Comparison of ENCODE assay signal across 14 cellular contexts in the genomic region with DNA sequence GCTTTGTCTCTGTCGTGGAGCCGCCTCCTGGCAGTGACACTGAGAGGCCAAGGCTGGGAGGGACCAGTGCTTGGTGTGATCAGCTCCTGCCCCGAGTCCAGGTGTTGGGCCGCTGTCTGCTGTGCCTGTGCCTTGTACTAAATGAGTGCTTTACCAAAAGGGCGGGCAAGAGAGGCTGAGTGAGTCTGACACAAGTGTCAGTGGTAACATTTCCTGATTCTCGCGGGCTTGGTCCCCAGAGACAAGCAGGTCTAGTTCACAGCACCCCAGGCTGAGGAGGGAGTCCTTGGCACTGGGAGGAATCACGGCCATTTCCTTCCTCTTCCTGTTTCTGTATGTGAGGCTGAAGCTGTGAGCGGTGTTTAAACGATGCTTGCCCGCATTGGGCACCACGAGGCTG. TPM values are rescaled to one million over a fixed set of nuclear protein-coding genes. Genes with fewer than 3 reads are reported as not detected.
A peak's percentile ranks its signal among the peaks of the same experiment; 100 is the strongest.
DNase-seq lines count a peak whose midpoint lies in the region; ATAC-seq, FAIRE-seq and TF ChIP-seq lines count a peak whose summit lies in the region.
"Had no signal": no experiment of that assay in that cellular context is flagged by ENCODE, and none has a peak within 500 bp of the region (broad histone marks: within the 10 kb centered on the region; RNA-seq: fewer than 3 reads in every experiment).

No MANE protein-coding gene starts in this region.

- peaks cover 31 to 80% of the 10 kb centered on the region in 2 experiments; a peak in 4 of 5 replicates for H3K36me3 ChIP-seq in HepG2 (replicated peaks in 1 of 2; ENCODE audit: control insufficient read depth in 1 of 2, insufficient read depth in 2 of 2, low read length in 2 of 2)
- peaks cover 28 to 60% of the 10 kb centered on the region in 2 donors for H3K36me3 ChIP-seq in small intestine (ENCODE audit: control insufficient read depth in 2 of 2, insufficient read depth in 2 of 2, low read length in 2 of 2)
- H3K36me3 ChIP-seq in Caco-2 (ENCODE audit: control insufficient read depth, insufficient read depth, low read length), result peaks cover 1% of the 10 kb centered on the region

- no peak for TF ChIP-seq CTCF in CD14-positive monocyte (IDR thresholded peaks at IDR 0.05)
- TF ChIP-seq CTCF in HepG2 (CRISPR knock-in tag; IDR thresholded peaks at IDR 0.05), result no peak
- TF ChIP-seq CTCF in Caco-2 (IDR thresholded peaks at IDR 0.05; ENCODE audit: insufficient read depth in 1 of 2, low read depth in 1 of 2, low read length in 1 of 2, severe bottlenecking in 1 of 2, unreplicated experiment in 1 of 2), result no peak

- WGBS in HepG2 (ENCODE audit: low lambda C conversion rate), result 97% methylated on average over 5 of the region's 12 CpGs
- WGBS in small intestine, 3 donors, result 68 to 91% (median 86%) methylated on average over 12 of the region's 12 CpGs

- H4K20me1 ChIP-seq in HepG2 (ENCODE audit: insufficient read depth, low read length), result no peaks in the 10 kb centered on the region

- DNase-seq in CD14-positive monocyte (ENCODE audit: low spot score) (peak; percentile 45), GM19239 (ENCODE audit: insufficient read length, low spot score) (peak; percentile 44), T-cell (peak in 5 of 34 experiments; percentile 17 to 40 (median 32)), germinal center (ENCODE audit: low spot score) (peak; percentile 66), HepG2 (ENCODE audit: low spot score) (no peak), small intestine (no peak), Caco-2 (no peak), NCI-H345 (lab: John Stamatoyannopoulos, UW) (no peak)
- DNase-seq: activated CD4-positive, CD25-positive, alpha-beta regulatory T cell treated with anti-CD3 and anti-CD28 coated beads, Interleukin-2, amount 50 U/mL, for 72 hours; GM23248; left cardiac atrium; retina had no signal

- peaks cover 26% of the 10 kb centered on the region for H3K4me1 Mint-ChIP-seq in CD14-positive monocyte
- peaks cover 66 to 95% (median 93%) of the 10 kb centered on the region in 3 donors for H3K4me1 Mint-ChIP-seq in T-cell
- no peaks in the 10 kb centered on the region for H3K4me1 Mint-ChIP-seq in Caco-2 (ENCODE audit: low read depth, unreplicated experiment)

- BruUV-seq in HepG2 (replicated peaks; lab: Mats Ljungman, UMichigan), result no TSS peak
- no TSS peak for BruUV-seq in Caco-2 (replicated peaks; lab: Mats Ljungman, UMichigan)

- H3K27ac ChIP-seq in HepG2 (ENCODE audit: extremely low read length, insufficient read depth, low read length) (no peak overlapping the region), small intestine (ENCODE audit: low read depth in 1 of 2, low read length in 1 of 2) (peak overlapping the region in 1 of 2 donors; percentile 53)
- H3K27ac ChIP-seq: GM23248, hepatocyte had no signal

- no peak overlapping the region for H2AFZ ChIP-seq in HepG2 (ENCODE audit: low read length)
- H2AFZ ChIP-seq: GM23248, hepatocyte had no signal

- no peak overlapping the region for H3K9ac ChIP-seq in HepG2 (ENCODE audit: insufficient read depth, low read depth, low read length)
- H3K9ac ChIP-seq: GM23248 had no signal

- H3K9me3 Mint-ChIP-seq in CD14-positive monocyte, result no peaks in the 10 kb centered on the region
- no peaks in the 10 kb centered on the region for H3K9me3 Mint-ChIP-seq in T-cell
- H3K9me3 Mint-ChIP-seq in Caco-2 (ENCODE audit: unreplicated experiment), result no peaks in the 10 kb centered on the region

- in situ Hi-C loops in HepG2 (cut with HindIII; ENCODE audit: extremely low pct_ligation_motif_present, low pct_unique_long_range_greater_than_20kb), result no loop called here

- H3K79me2 ChIP-seq in HepG2 (ENCODE audit: insufficient read depth, low read length), result no peaks in the 10 kb centered on the region
- H3K79me2 ChIP-seq: hepatocyte had no signal

- H3K27me3 ChIP-seq in HepG2 (ENCODE audit: control insufficient read depth in 1 of 2, insufficient read depth in 2 of 2, low read length in 2 of 2), result no peaks in the 10 kb centered on the region
- no peaks in the 10 kb centered on the region for H3K27me3 ChIP-seq in small intestine (ENCODE audit: control insufficient read depth in 2 of 2, insufficient read depth in 2 of 2, low read length in 2 of 2)
- H3K27me3 ChIP-seq in Caco-2 (replicated peaks; ENCODE audit: control insufficient read depth, insufficient read depth, low read length), result no peaks in the 10 kb centered on the region
- H3K27me3 ChIP-seq: hepatocyte had no signal

- no peaks in the 10 kb centered on the region for H3K9me3 ChIP-seq in HepG2 (ENCODE audit: low read length)
- H3K9me3 ChIP-seq in small intestine (ENCODE audit: control insufficient read depth, low read depth), result no peaks in the 10 kb centered on the region
- H3K9me3 ChIP-seq in Caco-2, result no peaks in the 10 kb centered on the region

- FAIRE-seq in GM19239 (lab: Jason Lieb, UNC) (peak; percentile 73), HepG2 (lab: Jason Lieb, UNC) (no peak), small intestine (lab: Jason Lieb, UNC) (no peak)
- FAIRE-seq: HTR-8/SVneo had no signal

- TF ChIP-seq RAD21 in HepG2 (CRISPR knock-in tag; IDR thresholded peaks at IDR 0.05), result no peak

- ATAC-seq in T-cell (replicated peaks in 1 of 4), result peak; percentile 15 to 31 (median 22)
- ATAC-seq in HepG2, result no peak
- ATAC-seq: left cardiac atrium had no signal

- TF ChIP-seq POLR2A in HepG2 (IDR thresholded peaks at IDR 0.05; ENCODE audit: insufficient read depth in 1 of 2, low read depth in 2 of 2, low read length in 2 of 2), result no peak

- intact Hi-C loops in CD14-positive monocyte (cut with micrococcal nuclease), result no loop called here
- intact Hi-C loops in HepG2 (cut with micrococcal nuclease; ENCODE audit: unreplicated experiment), result no loop called here
- intact Hi-C loops in Caco-2 (cut with micrococcal nuclease; ENCODE audit: unreplicated experiment), result no loop called here

- H3K4me3 Mint-ChIP-seq in CD14-positive monocyte, result no peak overlapping the region
- peak overlapping the region; percentile 61 to 80 (median 77) for H3K4me3 Mint-ChIP-seq in T-cell
- H3K4me3 Mint-ChIP-seq in Caco-2 (ENCODE audit: unreplicated experiment), result no peak overlapping the region

- POLR2A ChIA-PET in T-cell (lab: Charles Lee) (no interaction called here), HepG2 (lab: Yijun Ruan, JAX) (no interaction called here), Caco-2 (lab: Charles Lee) (no interaction called here)

- H3K27ac Mint-ChIP-seq in CD14-positive monocyte (peak overlapping the region; percentile 14 to 72 (median 57)), T-cell (peak overlapping the region; percentile 98 to 100), Caco-2 (ENCODE audit: unreplicated experiment) (no peak overlapping the region)

- peaks cover 73 to 100% of the 10 kb centered on the region in 2 donors for H3K36me3 Mint-ChIP-seq in CD14-positive monocyte
- peaks cover 61% of the 10 kb centered on the region for H3K36me3 Mint-ChIP-seq in T-cell
- peaks cover 97% of the 10 kb centered on the region for H3K36me3 Mint-ChIP-seq in Caco-2 (ENCODE audit: insufficient read depth, unreplicated experiment)

- no peak overlapping the region for H3K4me2 ChIP-seq in HepG2 (ENCODE audit: low read depth, low read length)
- H3K4me2 ChIP-seq: hepatocyte had no signal

- H3K4me3 ChIP-seq in HepG2 (replicated peaks in 1 of 3; ENCODE audit: insufficient read depth in 1 of 3, low read depth in 2 of 3, low read length in 3 of 3) (no peak overlapping the region), small intestine (ENCODE audit: low read depth in 1 of 2, low read length in 2 of 2) (no peak overlapping the region), Caco-2 (ENCODE audit: low read depth, low read length) (no peak overlapping the region)
- H3K4me3 ChIP-seq: GM23248, hepatocyte had no signal

- H3K27me3 Mint-ChIP-seq in CD14-positive monocyte (ENCODE audit: low read depth in 3 of 3) (peaks cover 0 to 4% (median 0%) of the 10 kb centered on the region in 3 donors), T-cell (no peaks in the 10 kb centered on the region), Caco-2 (ENCODE audit: insufficient read depth, unreplicated experiment) (no peaks in the 10 kb centered on the region)

- CTCF ChIA-PET in T-cell (lab: Charles Lee), result no interaction called here
- CTCF ChIA-PET in HepG2 (lab: Yijun Ruan, JAX; ENCODE audit: low intra/inter-chr PET ratio, low total read pairs), result no interaction called here
- CTCF ChIA-PET in Caco-2 (lab: Charles Lee), result no interaction called here

- H3K4me1 ChIP-seq in HepG2 (ENCODE audit: insufficient read depth, low read length) (no peaks in the 10 kb centered on the region), small intestine (ENCODE audit: control insufficient read depth in 2 of 2, insufficient read depth in 1 of 2, low read depth in 1 of 2, low read length in 1 of 2) (no peaks in the 10 kb centered on the region), Caco-2 (no peaks in the 10 kb centered on the region)

- TF ChIP-seq EP300 in HepG2 (IDR thresholded peaks at IDR 0.05; ENCODE audit: low read depth in 2 of 2, low read length in 2 of 2) (no peak), HepG2 (CRISPR knock-in tag; IDR thresholded peaks at IDR 0.05; ENCODE audit: borderline replicate concordance) (no peak)

RNA-seq across cellular contexts. Expression of a gene that starts 30.2 kb away (rescaled TPM):
- polyA plus RNA-seq in CD14-positive monocyte (under 1 TPM; 0.16 to 0.50 TPM), HepG2 (2011; rRNA removed) (4.8 and 5.2 TPM in 2 replicates), small intestine (1 to 10 TPM; 1.4 to 1.8 (median 1.5) TPM)
- total RNA-seq in T-cell (10 to 100 TPM in 4 of 5 donors, 1 to 10 TPM in 1; 7.3 to 18.3 (median 11.1) TPM), HepG2 (2016; rRNA removed; fragmentation: Illumina TruSeq; extraction: Trizol) (6.4 and 11.4 TPM in 2 replicates), Caco-2 (2022) (7.1 and 8.0 TPM in 2 replicates)
- total RNA-seq in HepG2 (2016; cell fraction: cytosol; rRNA removed; fragmentation: Illumina TruSeq; extraction: Trizol; ENCODE audit: low read depth), result 3.0 and 3.5 TPM in 2 replicates
- total RNA-seq in HepG2 (2016; cell fraction: insoluble cytoplasmic fraction; rRNA removed; fragmentation: Illumina TruSeq; extraction: Trizol), result 5.8 and 11.8 TPM in 2 replicates
- 9.3 and 9.7 TPM in 2 replicates for total RNA-seq in HepG2 (2016; cell fraction: membrane; rRNA removed; fragmentation: Illumina TruSeq; extraction: Trizol)
- total RNA-seq in HepG2 (2016; cell fraction: nucleus; rRNA removed; fragmentation: Illumina TruSeq; extraction: Trizol), result 10.6 and 11.8 TPM in 2 replicates
- polyA plus RNA-seq in HepG2 (2011; cell fraction: cytosol; rRNA removed), result 4.0 and 4.1 TPM in 2 replicates
- 3.9 and 4.4 TPM in 2 replicates for polyA plus RNA-seq in HepG2 (2011; cell fraction: nucleus; rRNA removed)
- polyA plus RNA-seq in HepG2 (2012), result 4.5 and 5.6 TPM in 2 replicates
- polyA plus RNA-seq in HepG2 (2016; cell fraction: cytosol; fragmentation: Illumina TruSeq; extraction: Trizol; ENCODE audit: low read depth), result 1.8 and 2.0 TPM in 2 replicates
- polyA plus RNA-seq in HepG2 (2016; cell fraction: insoluble cytoplasmic fraction; fragmentation: Illumina TruSeq; extraction: Trizol; ENCODE audit: low read depth), result 5.1 and 5.4 TPM in 2 replicates
- polyA plus RNA-seq in HepG2 (2016; cell fraction: membrane; fragmentation: Illumina TruSeq; extraction: Trizol; ENCODE audit: low read depth), result 3.9 and 4.0 TPM in 2 replicates
- 17.5 and 18.2 TPM in 2 replicates for polyA plus RNA-seq in HepG2 (2016; cell fraction: nucleus; fragmentation: Illumina TruSeq; extraction: Trizol; ENCODE audit: insufficient read depth, low read depth)
- 7.8 TPM in 2 replicates for polyA minus RNA-seq in HepG2 (2011; rRNA and poly(A)+ RNA removed; ENCODE audit: low replicate concordance)
- 3.1 and 3.6 TPM in 2 replicates for polyA minus RNA-seq in HepG2 (2011; cell fraction: cytosol; rRNA and poly(A)+ RNA removed)
- polyA minus RNA-seq in HepG2 (2011; cell fraction: nucleus; rRNA and poly(A)+ RNA removed), result 4.5 and 6.3 TPM in 2 replicates

Comparison
In these comparisons a context has a peak if more than half of its experiments do, and no peak if none do; other contexts are left out.
1. DNase-seq: peak in CD14-positive monocyte (single experiment), GM19239 (single experiment) and germinal center (single experiment); none in HepG2 (single experiment), small intestine (single experiment), Caco-2 (0 of 2) and NCI-H345 (single experiment).
2. H3K4me3 Mint-ChIP-seq: peak in T-cell (3 of 3); none in CD14-positive monocyte (0 of 2) and Caco-2 (single experiment).